Comparison of ENCODE assay signal across 1 cellular context in the genomic region with DNA sequence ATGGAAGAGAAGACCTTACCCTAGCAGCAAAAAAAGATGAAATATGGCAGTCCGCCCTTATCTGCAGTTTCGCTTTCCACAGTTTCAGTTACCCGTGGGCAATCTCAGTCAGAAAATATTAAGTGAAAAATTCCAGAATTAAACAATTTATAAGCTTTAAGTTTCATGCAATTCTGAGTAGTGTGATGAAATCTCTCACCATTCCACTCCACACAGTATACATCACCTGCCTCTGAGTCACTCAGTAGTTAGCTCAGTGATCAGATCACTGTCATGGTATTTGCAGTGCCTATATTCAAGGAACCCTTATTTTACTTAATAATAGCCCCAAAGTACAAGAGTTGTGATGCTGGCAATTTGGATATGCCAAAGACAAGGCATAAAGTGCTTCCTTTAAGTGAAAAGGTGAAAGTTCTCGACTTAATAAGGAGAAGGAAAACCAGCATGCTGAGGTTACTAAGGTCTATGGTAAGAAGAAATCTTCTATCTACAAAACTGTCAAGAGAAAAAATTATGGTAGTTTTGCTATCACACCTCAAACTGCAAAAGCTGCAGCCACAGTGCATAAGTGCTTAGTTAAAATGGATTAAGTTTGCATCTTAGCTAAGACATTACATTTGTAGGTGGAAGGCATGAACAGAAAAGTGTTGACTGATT.
TF ChIP-seq lines count a peak whose summit lies in the region.

No MANE protein-coding gene starts in this region.

TF ChIP-seq in SK-N-SH treated with all-trans-retinoic acid at 6 μM for 48 hours, 23 proteins besides CTCF, POLR2A, EP300 and RAD21 (continued from another document):
- TF ChIP-seq, protein P1, sequence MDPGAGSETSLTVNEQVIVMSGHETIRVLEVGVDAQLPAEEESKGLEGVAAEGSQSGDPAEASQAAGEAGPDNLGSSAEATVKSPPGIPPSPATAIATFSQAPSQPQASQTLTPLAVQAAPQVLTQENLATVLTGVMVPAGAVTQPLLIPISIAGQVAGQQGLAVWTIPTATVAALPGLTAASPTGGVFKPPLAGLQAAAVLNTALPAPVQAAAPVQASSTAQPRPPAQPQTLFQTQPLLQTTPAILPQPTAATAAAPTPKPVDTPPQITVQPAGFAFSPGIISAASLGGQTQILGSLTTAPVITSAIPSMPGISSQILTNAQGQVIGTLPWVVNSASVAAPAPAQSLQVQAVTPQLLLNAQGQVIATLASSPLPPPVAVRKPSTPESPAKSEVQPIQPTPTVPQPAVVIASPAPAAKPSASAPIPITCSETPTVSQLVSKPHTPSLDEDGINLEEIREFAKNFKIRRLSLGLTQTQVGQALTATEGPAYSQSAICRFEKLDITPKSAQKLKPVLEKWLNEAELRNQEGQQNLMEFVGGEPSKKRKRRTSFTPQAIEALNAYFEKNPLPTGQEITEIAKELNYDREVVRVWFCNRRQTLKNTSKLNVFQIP (CRISPR knock-in tag; IDR thresholded peaks at IDR 0.05; ENCODE audit: borderline replicate concordance, low read depth), result no peak
